ENCODE assay signal across 1 cellular context in the genomic region with DNA sequence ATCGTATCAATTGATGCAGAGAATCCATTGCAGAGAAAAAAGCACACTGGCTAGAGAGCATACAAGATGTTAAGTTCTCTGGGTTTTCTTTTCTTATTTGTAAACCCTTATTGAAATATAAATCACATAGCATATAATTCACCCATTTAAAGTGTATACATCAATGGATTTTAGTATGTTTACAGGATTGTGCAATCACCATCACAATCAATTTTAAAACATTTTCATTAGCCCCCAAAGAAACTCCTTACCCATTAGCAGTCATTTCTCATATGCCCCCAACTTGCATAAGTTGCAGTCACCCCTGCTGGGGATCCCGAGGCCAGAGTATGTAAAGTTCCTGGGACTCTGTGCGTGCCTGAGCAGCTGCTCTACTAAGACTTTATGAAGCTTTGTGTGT.
TF ChIP-seq lines count a peak whose summit lies in the region.

No MANE protein-coding gene starts in this region.

TF ChIP-seq in A549, 52 proteins besides CTCF, POLR2A, EP300 and RAD21 (continued from another document):
- no peak for TF ChIP-seq NFE2L2 (conservative IDR thresholded peaks at IDR 0.05; ENCODE audit: low read length)
- no peak for TF ChIP-seq EHMT2 (IDR thresholded peaks at IDR 0.05; ENCODE audit: low read depth)
- TF ChIP-seq MAZ (IDR thresholded peaks at IDR 0.05; ENCODE audit: borderline replicate concordance, low read depth, low read length), result no peak
- TF ChIP-seq, protein P1, sequence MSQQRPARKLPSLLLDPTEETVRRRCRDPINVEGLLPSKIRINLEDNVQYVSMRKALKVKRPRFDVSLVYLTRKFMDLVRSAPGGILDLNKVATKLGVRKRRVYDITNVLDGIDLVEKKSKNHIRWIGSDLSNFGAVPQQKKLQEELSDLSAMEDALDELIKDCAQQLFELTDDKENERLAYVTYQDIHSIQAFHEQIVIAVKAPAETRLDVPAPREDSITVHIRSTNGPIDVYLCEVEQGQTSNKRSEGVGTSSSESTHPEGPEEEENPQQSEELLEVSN (IDR thresholded peaks at IDR 0.05; ENCODE audit: borderline replicate concordance, low read depth), result no peak
- no peak for TF ChIP-seq CHD4 (IDR thresholded peaks at IDR 0.05; ENCODE audit: borderline replicate concordance)
- no peak for TF ChIP-seq FOXS1 (CRISPR knock-in tag; IDR thresholded peaks at IDR 0.05)
- no peak for TF ChIP-seq BHLHE40 (IDR thresholded peaks at IDR 0.05; ENCODE audit: low read depth, low read length)
- no peak for TF ChIP-seq MAFK (IDR thresholded peaks at IDR 0.05; ENCODE audit: partially characterized antibody)
- TF ChIP-seq, protein P2, sequence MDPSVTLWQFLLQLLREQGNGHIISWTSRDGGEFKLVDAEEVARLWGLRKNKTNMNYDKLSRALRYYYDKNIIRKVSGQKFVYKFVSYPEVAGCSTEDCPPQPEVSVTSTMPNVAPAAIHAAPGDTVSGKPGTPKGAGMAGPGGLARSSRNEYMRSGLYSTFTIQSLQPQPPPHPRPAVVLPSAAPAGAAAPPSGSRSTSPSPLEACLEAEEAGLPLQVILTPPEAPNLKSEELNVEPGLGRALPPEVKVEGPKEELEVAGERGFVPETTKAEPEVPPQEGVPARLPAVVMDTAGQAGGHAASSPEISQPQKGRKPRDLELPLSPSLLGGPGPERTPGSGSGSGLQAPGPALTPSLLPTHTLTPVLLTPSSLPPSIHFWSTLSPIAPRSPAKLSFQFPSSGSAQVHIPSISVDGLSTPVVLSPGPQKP (IDR thresholded peaks at IDR 0.05; ENCODE audit: low read depth, low read length), result no peak
- TF ChIP-seq ZC3H11A (IDR thresholded peaks at IDR 0.05), result no peak
- no peak for TF ChIP-seq JUN (IDR thresholded peaks at IDR 0.05)
- TF ChIP-seq RARB (CRISPR knock-in tag; IDR thresholded peaks at IDR 0.05), result no peak
TF ChIP-seq in A549: peak in this region for 0.
